In the genomic region with DNA sequence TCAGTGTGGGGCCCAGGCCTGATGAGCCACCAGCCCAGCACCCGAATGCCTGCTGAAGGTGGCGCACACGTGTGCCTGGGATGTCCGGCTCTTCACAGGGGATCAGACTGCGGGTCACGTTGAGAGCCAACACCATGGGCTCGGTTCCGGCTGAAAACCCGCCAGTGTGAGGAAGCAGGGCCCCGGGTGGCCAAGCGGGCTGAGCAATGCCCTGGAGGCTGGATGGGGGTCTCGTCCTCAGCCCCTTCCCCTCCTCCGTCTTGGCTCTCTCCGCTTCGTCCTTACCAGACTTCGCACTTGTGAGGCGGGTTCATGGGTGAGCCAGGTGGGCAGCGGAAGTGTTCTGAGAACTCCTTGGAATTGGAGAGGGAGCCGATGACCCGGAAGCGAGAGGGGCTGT, we compare ENCODE assay signal across 36 cellular contexts.
"Had no signal": no experiment of that assay in that cellular context is flagged by ENCODE, and none has a peak within 500 bp of the region (broad histone marks: within the 10 kb centered on the region; RNA-seq: fewer than 3 reads in every experiment).

No MANE protein-coding gene starts in this region.

- H3K4me3 ChIP-seq: MG63, SJSA1 had no signal

- H3K27ac Mint-ChIP-seq: activated B cell treated with CpG ODN at 0.5 μM for 24 hours; activated CD4-positive, alpha-beta memory T cell treated with anti-CD3 and anti-CD28 coated beads, Interleukin-2, amount 10 ng/mL, durations not matched to agents 7 days and 5 days; activated naive CD8-positive, alpha-beta T cell treated with anti-CD3 and anti-CD28 coated beads for 36 hours; activated T-cell treated with anti-CD3 and anti-CD28 coated beads, Interleukin-2, amount 50 U/mL, for 72 hours; activated T-helper 17 cell treated with anti-CD3 and anti-CD28 coated beads, Interleukin-2, amount 50 U/mL, for 72 hours had no signal

- H3K27me3 Mint-ChIP-seq: activated B cell treated with CpG ODN at 0.5 μM for 24 hours; activated CD4-positive, alpha-beta memory T cell treated with anti-CD3 and anti-CD28 coated beads, Interleukin-2, amount 10 ng/mL, durations not matched to agents 7 days and 5 days; activated naive CD8-positive, alpha-beta T cell treated with anti-CD3 and anti-CD28 coated beads for 36 hours; activated T-helper 17 cell treated with anti-CD3 and anti-CD28 coated beads, Interleukin-2, amount 50 U/mL, for 72 hours had no signal

- H3K36me3 ChIP-seq: MG63 had no signal

- ATAC-seq: activated T-cell treated with anti-CD3 and anti-CD28 coated beads, Interleukin-2, amount 50 U/mL, for 72 hours; activated T-helper 17 cell treated with anti-CD3 and anti-CD28 coated beads, Interleukin-2, amount 50 U/mL, for 72 hours; Panc1 had no signal

- H3K9me3 Mint-ChIP-seq: activated B cell treated with CpG ODN at 0.5 μM for 24 hours; activated CD4-positive, alpha-beta memory T cell treated with anti-CD3 and anti-CD28 coated beads, Interleukin-2, amount 10 ng/mL, durations not matched to agents 7 days and 5 days; activated naive CD8-positive, alpha-beta T cell treated with anti-CD3 and anti-CD28 coated beads for 36 hours; activated T-cell treated with anti-CD3 and anti-CD28 coated beads, Interleukin-2, amount 50 U/mL, for 72 hours; activated T-helper 17 cell treated with anti-CD3 and anti-CD28 coated beads, Interleukin-2, amount 50 U/mL, for 72 hours had no signal

- H3K9me3 ChIP-seq: MG63, SJSA1 had no signal

- H3K4me3 Mint-ChIP-seq: activated B cell treated with CpG ODN at 0.5 μM for 24 hours; activated CD4-positive, alpha-beta memory T cell treated with anti-CD3 and anti-CD28 coated beads, Interleukin-2, amount 10 ng/mL, durations not matched to agents 7 days and 5 days; activated naive CD8-positive, alpha-beta T cell treated with anti-CD3 and anti-CD28 coated beads for 36 hours; activated T-cell treated with anti-CD3 and anti-CD28 coated beads, Interleukin-2, amount 50 U/mL, for 72 hours; activated T-helper 17 cell treated with anti-CD3 and anti-CD28 coated beads, Interleukin-2, amount 50 U/mL, for 72 hours had no signal

- H3K4me1 Mint-ChIP-seq: activated CD4-positive, alpha-beta memory T cell treated with anti-CD3 and anti-CD28 coated beads, Interleukin-2, amount 10 ng/mL, durations not matched to agents 7 days and 5 days; activated naive CD8-positive, alpha-beta T cell treated with anti-CD3 and anti-CD28 coated beads for 36 hours; activated T-helper 17 cell treated with anti-CD3 and anti-CD28 coated beads, Interleukin-2, amount 50 U/mL, for 72 hours had no signal

- DNase-seq: activated B cell treated with CpG ODN at 0.5 μM for 24 hours; activated CD4-positive, alpha-beta memory T cell treated with anti-CD3 and anti-CD28 coated beads, Interleukin-2, amount 10 ng/mL, durations not matched to agents 7 days and 5 days; activated CD4-positive, alpha-beta T cell treated with anti-CD3 and anti-CD28 coated beads for 4 hours; activated CD4-positive, CD25-positive, alpha-beta regulatory T cell treated with anti-CD3 and anti-CD28 coated beads, Interleukin-2, amount 50 U/mL, for 72 hours; activated effector memory CD4-positive, alpha-beta T cell treated with anti-CD3 and anti-CD28 coated beads, Interleukin-2, amount 50 U/mL, for 16 hours; activated naive CD4-positive, alpha-beta T cell; activated naive CD4-positive, alpha-beta T cell treated with anti-CD3 and anti-CD28 coated beads, Interleukin-2, amount 50 U/mL, for 16 hours; activated naive CD8-positive, alpha-beta T cell treated with anti-CD3 and anti-CD28 coated beads for 36 hours; activated T-cell treated with anti-CD3 and anti-CD28 coated beads for 4 hours; activated T-cell treated with anti-CD3 and anti-CD28 coated beads, Interleukin-2, amount 50 U/mL, for 72 hours; amniotic stem cell; aorta; brain microvascular endothelial cell; central memory CD4-positive, alpha-beta T cell; Kasumi-1; KG1; MG63; NCI-H1048; NCI-H1105 treated with DMSO at 0.1 percent for 48 hours; NCI-H1436; NCI-H1694; NCI-H1930; NCI-H2081 treated with DMSO at 0.1 percent for 48 hours; NCI-H226; NCI-H446 treated with DMSO at 0.1 percent for 48 hours; NCI-H524; NCI-H69; SHP77; SW 1271; T-helper 1 cell; T-helper 2 cell; T-helper 9 cell had no signal

- H3K27me3 ChIP-seq: brain microvascular endothelial cell, MG63, SJSA1 had no signal

- H3K4me1 ChIP-seq: SJSA1 had no signal

- H3K27ac ChIP-seq: brain microvascular endothelial cell, SJSA1, VCaP had no signal
